ENCODE assay signal across 9 cellular contexts in the genomic region with DNA sequence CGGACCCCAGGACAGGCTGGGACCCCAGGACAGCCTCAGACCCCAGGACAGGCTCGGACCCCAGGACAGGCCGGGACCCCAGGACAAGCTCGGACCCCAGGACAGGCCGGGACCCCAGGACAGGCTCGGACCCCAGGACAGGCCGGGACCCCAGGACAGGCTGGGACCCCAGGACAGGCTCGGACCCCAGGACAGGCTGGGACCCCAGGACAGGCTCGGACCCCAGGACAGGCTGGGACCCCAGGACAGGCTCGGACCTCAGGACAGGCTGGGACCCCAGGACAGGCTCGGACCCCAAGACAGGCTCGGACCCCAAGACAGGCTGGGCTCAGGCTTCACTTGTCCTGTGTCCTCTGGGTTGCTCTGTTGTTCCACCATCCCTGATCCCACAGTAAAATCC. TPM values are rescaled to one million over a fixed set of nuclear protein-coding genes. Genes with fewer than 3 reads are reported as not detected.
DNase-seq lines count a peak whose midpoint lies in the region; ATAC-seq and TF ChIP-seq lines count a peak whose summit lies in the region.
"Not testable (repeated sequence)": the region's sequence is repeated elsewhere in the genome, so short reads cannot be mapped to it uniquely, and the experiment has no call there.
"Had no signal": no experiment of that assay in that cellular context is flagged by ENCODE, and none has a peak within 500 bp of the region (broad histone marks: within the 10 kb centered on the region; RNA-seq: fewer than 3 reads in every experiment).

No MANE protein-coding gene starts in this region.

- dilution Hi-C loops in mammary epithelial cell (cut with HindIII; ENCODE audit: low sequenced_read_pairs): loop anchor here (5.0 kb wide), 1 partner anchor 52 kb away; no protein-coding TSS in a partner anchor

- BruUV-seq in PC-3 (replicated peaks; lab: Mats Ljungman, UMichigan); mammary epithelial cell (replicated peaks; lab: Mats Ljungman, UMichigan): not testable (repeated sequence)

- peak overlapping the region in 1 of 2 experiments; percentile 45 for H3K14ac ChIP-seq in mesenchymal stem cell (ENCODE audit: low read length in 2 of 2)

- H2BK5ac ChIP-seq in mesenchymal stem cell (ENCODE audit: low read depth, low read length, poor library complexity, severe bottlenecking): not testable (repeated sequence)

- POLR2A ChIA-PET in PC-3 (lab: Charles Lee; ENCODE audit: unreplicated experiment); RWPE1 (lab: Yijun Ruan, JAX; ENCODE audit: low non-redundant PET): not testable (repeated sequence)

- H2AK5ac ChIP-seq in mesenchymal stem cell (ENCODE audit: low read length, severe bottlenecking): not testable (repeated sequence)

- peak overlapping the region in 1 of 2 experiments; percentile 63 for H3K18ac ChIP-seq in mesenchymal stem cell (ENCODE audit: low read depth in 1 of 2, low read length in 2 of 2)

- not testable (repeated sequence) for H3K4me2 ChIP-seq in GM23248 (ENCODE audit: unreplicated experiment); mesenchymal stem cell (ENCODE audit: low read length, poor library complexity, severe bottlenecking)
- H3K4me2 ChIP-seq in PC-3 (ENCODE audit: low read length): 0 out of 2 replicates have a peak overlapping the region, but pooled peaks have one; percentile 8
- H3K4me2 ChIP-seq in mammary epithelial cell (ENCODE audit: insufficient read depth, low read depth, low read length): peak overlapping the region; percentile 8
- peak overlapping the region; percentile 14 for H3K4me2 ChIP-seq in parathyroid adenoma (ENCODE audit: low read length)

- H3K9me2 ChIP-seq in GM23248 (ENCODE audit: insufficient read depth); PC-3 (replicated peaks; ENCODE audit: low read length): not testable (repeated sequence)

- H2BK120ac ChIP-seq in mesenchymal stem cell (ENCODE audit: low read depth, low read length): not testable (repeated sequence)

- not testable (repeated sequence) for H3K9me3 ChIP-seq in GM23248 (ENCODE audit: low read depth); PC-3 (ENCODE audit: low read length); mammary epithelial cell (replicated peaks; ENCODE audit: insufficient read depth, low read length); mesenchymal stem cell (ENCODE audit: control insufficient read depth, low read length); parathyroid adenoma (ENCODE audit: control insufficient read depth, low read length); suprapubic skin; vagina

- in situ Hi-C loops in GM23248 (cut with MboI); mammary epithelial cell (cut with MboI; ENCODE audit: low sequenced_read_pairs in 2 of 2): not testable (repeated sequence)

- not testable (repeated sequence) for DNase-seq in GM23248; PC-3; RWPE1 (ENCODE audit: low spot score); mammary epithelial cell; mesenchymal stem cell; suprapubic skin (ENCODE audit: low spot score in 2 of 2); vagina (ENCODE audit: extremely low spot score in 2 of 2)

- H2BK12ac ChIP-seq in mesenchymal stem cell (ENCODE audit: low read length in 2 of 2): peak overlapping the region in 1 of 2 experiments; percentile 18

- not testable (repeated sequence) for H3K27me3 ChIP-seq in GM23248 (replicated peaks; ENCODE audit: insufficient read depth); PC-3 (ENCODE audit: low read length); mammary epithelial cell (ENCODE audit: insufficient read depth, low read length); parathyroid adenoma (ENCODE audit: control insufficient read depth, insufficient read depth, low read length); suprapubic skin; vagina
- peaks cover 3 to 34% of the 10 kb centered on the region in 2 experiments for H3K27me3 ChIP-seq in mesenchymal stem cell (ENCODE audit: control insufficient read depth in 1 of 2, insufficient read depth in 1 of 2, low read length in 2 of 2)

- not testable (repeated sequence) for H3K4ac ChIP-seq in mesenchymal stem cell (ENCODE audit: low read depth in 1 of 2, low read length in 2 of 2)

- H3F3A ChIP-seq in GM23248 (ENCODE audit: insufficient read depth); PC-3 (ENCODE audit: low read length, unreplicated experiment): not testable (repeated sequence)

- H3K4me1 ChIP-seq in GM23248 (ENCODE audit: insufficient read depth); mesenchymal stem cell (ENCODE audit: control insufficient read depth, insufficient read depth, low read depth, low read length): not testable (repeated sequence)
- H3K4me1 ChIP-seq in PC-3 (ENCODE audit: insufficient read depth, low read length) (peaks cover 11% of the 10 kb centered on the region), mammary epithelial cell (ENCODE audit: insufficient read depth, low read length) (peaks cover 13% of the 10 kb centered on the region), parathyroid adenoma (peaks cover 54% of the 10 kb centered on the region), suprapubic skin (peaks cover 28% of the 10 kb centered on the region), vagina (peaks cover 18% of the 10 kb centered on the region)

- peak overlapping the region; percentile 74 for H4K8ac ChIP-seq in mesenchymal stem cell (ENCODE audit: low read length)

- not testable (repeated sequence) for ATAC-seq in PC-3

- H4K91ac ChIP-seq in mesenchymal stem cell (ENCODE audit: low read length): peak overlapping the region; percentile 55

- H3K36me3 ChIP-seq in GM23248 (ENCODE audit: low read depth); PC-3 (ENCODE audit: low read depth, low read length); mammary epithelial cell (ENCODE audit: insufficient read depth, low read length); mesenchymal stem cell (ENCODE audit: control insufficient read depth in 1 of 2, insufficient read depth in 2 of 2, low read depth in 1 of 2, low read length in 2 of 2); parathyroid adenoma (ENCODE audit: control insufficient read depth, insufficient read depth, low read length); suprapubic skin; vagina: not testable (repeated sequence)

- not testable (repeated sequence) for H2AFZ ChIP-seq in GM23248; PC-3 (ENCODE audit: low read length); mammary epithelial cell (ENCODE audit: low read depth, low read length); mesenchymal stem cell (ENCODE audit: low read depth, low read length)
- peak overlapping the region; percentile 90 for H2AFZ ChIP-seq in parathyroid adenoma

- H3K4me3 ChIP-seq in GM23248; PC-3 (ENCODE audit: low read length); mammary epithelial cell (replicated peaks in 1 of 3; ENCODE audit: insufficient read depth in 1 of 3, low read depth in 2 of 3, low read length in 3 of 3); mesenchymal stem cell (ENCODE audit: insufficient read depth in 1 of 2, low read depth in 1 of 2, low read length in 2 of 2); parathyroid adenoma (ENCODE audit: low read depth, low read length); suprapubic skin; vagina: not testable (repeated sequence)

- H4K20me1 ChIP-seq in GM23248 (ENCODE audit: insufficient read depth); PC-3 (ENCODE audit: low read length); mammary epithelial cell (ENCODE audit: insufficient read depth, low read length): not testable (repeated sequence)

- H3K9ac ChIP-seq in GM23248: peak overlapping the region; percentile 41; the same call in 1 of the 2 replicates
- not testable (repeated sequence) for H3K9ac ChIP-seq in PC-3 (ENCODE audit: low read length); mammary epithelial cell (ENCODE audit: insufficient read depth, low read length); mesenchymal stem cell (ENCODE audit: low read length); parathyroid adenoma

- 59 to 95% methylated on average over 3 to 5 of the region's 12 CpGs for WGBS in GM23248 (ENCODE audit: low coverage in 1 of 2, low lambda C conversion rate in 2 of 2, missing lambda C conversion rate in 2 of 2), 2 experiments
- WGBS in mammary epithelial cell (ENCODE audit: low coverage, missing lambda C conversion rate): 100% methylated on average over 5 of the region's 12 CpGs
- WGBS in mesenchymal stem cell: 93% methylated on average over 12 of the region's 12 CpGs
- WGBS in suprapubic skin: no CpG with 5 or more reads among the region's 12 CpGs

- not testable (repeated sequence) for TF ChIP-seq CTCF in PC-3 (conservative IDR thresholded peaks at IDR 0.05; ENCODE audit: low read depth, low read length); RWPE1 (conservative IDR thresholded peaks at IDR 0.05; ENCODE audit: low read depth); mammary epithelial cell (conservative IDR thresholded peaks at IDR 0.05 in 1 of 2, IDR thresholded peaks at IDR 0.05 in 1 of 2; ENCODE audit: extremely low read depth in 1 of 2, insufficient read depth in 1 of 2, low read depth in 1 of 2, low read length in 2 of 2); parathyroid adenoma (IDR thresholded peaks at IDR 0.05); suprapubic skin (IDR thresholded peaks at IDR 0.05); vagina (IDR thresholded peaks at IDR 0.05)

- not testable (repeated sequence) for TF ChIP-seq EP300 in suprapubic skin (IDR thresholded peaks at IDR 0.05)

- CTCF ChIA-PET in PC-3 (lab: Charles Lee); RWPE1 (lab: Yijun Ruan, JAX); mammary epithelial cell (lab: Charles Lee; ENCODE audit: low non-redundant PET): not testable (repeated sequence)

- not testable (repeated sequence) for H3K27ac ChIP-seq in GM23248; PC-3 (ENCODE audit: low read length); mammary epithelial cell (ENCODE audit: insufficient read depth, low read depth, low read length); mesenchymal stem cell (ENCODE audit: low read length, poor library complexity, severe bottlenecking)
- H3K27ac ChIP-seq in RWPE1 (peak overlapping the region; percentile 52; the same call in 1 of the 2 replicates), parathyroid adenoma (peak overlapping the region; percentile 85), suprapubic skin (peak overlapping the region; percentile 14), vagina (peak overlapping the region; percentile 20)

- peak overlapping the region; percentile 4 for H2BK15ac ChIP-seq in mesenchymal stem cell (ENCODE audit: low read depth, poor library complexity, severe bottlenecking)

- intact Hi-C loops in PC-3 (cut with micrococcal nuclease); mammary epithelial cell (cut with micrococcal nuclease); vagina (cut with DNase I): not testable (repeated sequence)

- H3K23ac ChIP-seq in mesenchymal stem cell (ENCODE audit: low read length in 2 of 2): not testable (repeated sequence)

- not testable (repeated sequence) for TF ChIP-seq POLR2A in suprapubic skin (IDR thresholded peaks at IDR 0.05); vagina (IDR thresholded peaks at IDR 0.05)

- H3K79me1 ChIP-seq in mesenchymal stem cell (replicated peaks; ENCODE audit: low read length, poor library complexity, severe bottlenecking): not testable (repeated sequence)

- not testable (repeated sequence) for H3K79me2 ChIP-seq in GM23248 (ENCODE audit: insufficient read depth); PC-3 (ENCODE audit: low read length); mammary epithelial cell (ENCODE audit: insufficient read depth, low read length); parathyroid adenoma

RNA-seq across cellular contexts. Expression of a gene that starts 32.2 kb away (rescaled TPM):
- 45.0 and 51.8 TPM in 2 replicates for total RNA-seq in GM23248 (2014; rRNA removed; shearing (Covaris generic))
- polyA plus RNA-seq in GM23248 (2016; fragmentation: Nextera tagmentation; extraction: Ambion mirVana) (9.2 and 9.6 TPM in 2 replicates), mammary epithelial cell (0.14 TPM)
- total RNA-seq in PC-3 (2014; rRNA removed) (80.7 and 87.3 TPM in 2 replicates), mammary epithelial cell (1 to 10 TPM; 1.8 to 3.3 TPM), suprapubic skin (10 to 100 TPM; 11.9 to 23.3 (median 16.4) TPM), vagina (82.7 TPM)
- polyA minus RNA-seq in mammary epithelial cell: not detected
- 29.2 TPM for polyA plus RNA-seq in mesenchymal stem cell (2013, experiment 1 of 2)
- polyA plus RNA-seq in mesenchymal stem cell (2013, experiment 2 of 2): 27.7 TPM
- polyA plus RNA-seq: CD8-positive, alpha-beta memory T cell had no signal
